In the genomic region with DNA sequence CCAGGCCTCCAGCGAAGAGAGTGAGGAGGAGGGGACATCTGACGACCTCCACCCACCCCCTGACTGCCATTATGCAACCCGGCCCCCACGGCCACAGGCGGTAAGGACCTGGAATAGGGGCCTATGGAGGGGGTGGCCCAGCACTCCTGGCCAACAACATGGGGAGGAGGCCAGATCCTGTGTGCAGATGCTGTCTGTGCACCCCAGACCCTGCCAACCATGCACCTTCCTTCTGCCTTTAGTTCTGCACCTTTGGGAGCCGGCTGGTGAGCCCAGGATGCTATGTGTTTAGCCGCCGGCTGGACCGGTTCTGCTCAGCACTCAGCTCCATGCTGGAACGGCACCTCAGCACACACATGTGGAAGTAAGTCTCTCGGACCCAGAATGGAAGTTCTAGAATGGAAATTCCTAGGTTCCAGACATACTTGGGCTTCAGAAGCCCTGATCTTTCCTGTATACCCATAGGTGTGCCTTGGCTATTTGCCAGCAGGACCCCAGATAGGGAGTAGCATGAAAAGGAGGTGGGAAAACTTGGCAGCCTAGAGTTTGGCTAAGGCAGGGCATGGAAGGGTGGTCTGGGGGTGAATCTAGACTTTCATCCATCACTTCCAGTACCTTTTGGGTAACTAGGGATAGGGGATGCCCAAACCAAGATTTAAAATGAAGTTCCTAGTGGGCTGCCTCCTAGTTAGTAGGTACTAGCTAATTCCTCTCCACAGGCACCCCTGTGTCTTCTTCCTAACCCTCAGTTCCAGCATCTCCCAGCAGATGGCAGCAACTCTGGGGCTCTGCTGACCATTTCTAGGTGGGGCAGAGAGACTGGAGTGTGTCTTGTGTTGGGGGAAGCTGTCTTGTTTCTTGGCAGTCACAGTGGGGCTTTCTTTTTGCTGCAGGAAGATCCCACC, we compare ENCODE assay signal across 1 cellular context.
TF ChIP-seq lines count a peak whose summit lies in the region.

No MANE protein-coding gene starts in this region.

TF ChIP-seq in WTC11, 78 proteins besides CTCF, POLR2A, EP300 and RAD21 (continued from another document):
- TF ChIP-seq, protein P1, sequence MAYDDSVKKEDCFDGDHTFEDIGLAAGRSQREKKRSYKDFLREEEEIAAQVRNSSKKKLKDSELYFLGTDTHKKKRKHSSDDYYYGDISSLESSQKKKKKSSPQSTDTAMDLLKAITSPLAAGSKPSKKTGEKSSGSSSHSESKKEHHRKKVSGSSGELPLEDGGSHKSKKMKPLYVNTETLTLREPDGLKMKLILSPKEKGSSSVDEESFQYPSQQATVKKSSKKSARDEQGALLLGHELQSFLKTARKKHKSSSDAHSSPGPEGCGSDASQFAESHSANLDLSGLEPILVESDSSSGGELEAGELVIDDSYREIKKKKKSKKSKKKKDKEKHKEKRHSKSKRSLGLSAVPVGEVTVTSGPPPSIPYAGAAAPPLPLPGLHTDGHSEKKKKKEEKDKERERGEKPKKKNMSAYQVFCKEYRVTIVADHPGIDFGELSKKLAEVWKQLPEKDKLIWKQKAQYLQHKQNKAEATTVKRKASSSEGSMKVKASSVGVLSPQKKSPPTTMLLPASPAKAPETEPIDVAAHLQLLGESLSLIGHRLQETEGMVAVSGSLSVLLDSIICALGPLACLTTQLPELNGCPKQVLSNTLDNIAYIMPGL (CRISPR knock-in tag; IDR thresholded peaks at IDR 0.05), result no peak
